Comparison of ENCODE assay signal across 32 cellular contexts in genomic region chr1:201928266-201928665, GRCh38. TPM values are rescaled to one million over a fixed set of nuclear protein-coding genes. Genes with fewer than 3 reads are reported as not detected.
"Had no signal": no experiment of that assay in that cellular context is flagged by ENCODE, and none has a peak within 500 bp of the region (broad histone marks: within the 10 kb centered on the region; RNA-seq: fewer than 3 reads in every experiment).

No MANE protein-coding gene starts in this region.

- H3K4me1 ChIP-seq: breast epithelium had no signal

- H3K27ac ChIP-seq: epithelial cell of prostate, gastrocnemius medialis had no signal

- FAIRE-seq: colon, endometrium, kidney, small intestine had no signal

- H3K9me3 ChIP-seq: breast epithelium, gastrocnemius medialis, heart left ventricle had no signal

- H3K27ac Mint-ChIP-seq: activated T-helper 1 cell treated with anti-CD3 and anti-CD28 coated beads, Interleukin-12 subunit alpha, Interleukin-12 subunit beta, Interleukin-2, Interleukin-4 antibody, amounts not matched to agents 30 ng/mL and 10 ng/mL and 1 ng/mL, durations not matched to agents 14 hours and 24 hours and 36 hours; immature natural killer cell; nephron; stimulated activated naive B cell treated with anti-CD40 and anti-IgM and Interleukin-4, amounts not matched to agents 10 μg/mL and 1 μg/mL and 100 μg/mL, for 72 hours; T-helper 2 cell treated with Interferon-gamma antibody and Interleukin-4, amounts not matched to agents 5 μg/mL and 100 μg/mL, for 36 hours; type B pancreatic cell had no signal

- H3K27me3 Mint-ChIP-seq: type B pancreatic cell had no signal

- H3K4me3 Mint-ChIP-seq: activated T-helper 1 cell treated with anti-CD3 and anti-CD28 coated beads, Interleukin-12 subunit alpha, Interleukin-12 subunit beta, Interleukin-2, Interleukin-4 antibody, amounts not matched to agents 30 ng/mL and 10 ng/mL and 1 ng/mL, durations not matched to agents 14 hours and 24 hours and 36 hours; central memory CD8-positive, alpha-beta T cell; immature natural killer cell; nephron; stimulated activated naive B cell treated with anti-CD40 and anti-IgM and Interleukin-4, amounts not matched to agents 10 μg/mL and 1 μg/mL and 100 μg/mL, for 72 hours; T-helper 2 cell treated with Interferon-gamma antibody and Interleukin-4, amounts not matched to agents 5 μg/mL and 100 μg/mL, for 36 hours; type B pancreatic cell had no signal

- H3K36me3 Mint-ChIP-seq: immature natural killer cell; stimulated activated naive B cell treated with anti-CD40 and anti-IgM and Interleukin-4, amounts not matched to agents 10 μg/mL and 1 μg/mL and 100 μg/mL, for 72 hours; type B pancreatic cell had no signal

- H3K27me3 ChIP-seq: breast epithelium, gastrocnemius medialis, heart left ventricle had no signal

- H3K4me1 Mint-ChIP-seq: central memory CD8-positive, alpha-beta T cell; immature natural killer cell; stimulated activated naive B cell treated with anti-CD40 and anti-IgM and Interleukin-4, amounts not matched to agents 10 μg/mL and 1 μg/mL and 100 μg/mL, for 72 hours had no signal

- H3K36me3 ChIP-seq: breast epithelium, gastrocnemius medialis had no signal

- H3K9me3 Mint-ChIP-seq: activated T-helper 1 cell treated with anti-CD3 and anti-CD28 coated beads, Interleukin-12 subunit alpha, Interleukin-12 subunit beta, Interleukin-2, Interleukin-4 antibody, amounts not matched to agents 30 ng/mL and 10 ng/mL and 1 ng/mL, durations not matched to agents 14 hours and 24 hours and 36 hours; central memory CD8-positive, alpha-beta T cell; immature natural killer cell; nephron; stimulated activated naive B cell treated with anti-CD40 and anti-IgM and Interleukin-4, amounts not matched to agents 10 μg/mL and 1 μg/mL and 100 μg/mL, for 72 hours; T-helper 2 cell treated with Interferon-gamma antibody and Interleukin-4, amounts not matched to agents 5 μg/mL and 100 μg/mL, for 36 hours; type B pancreatic cell had no signal

- DNase-seq: activated CD4-positive, alpha-beta T cell treated with anti-CD3 and anti-CD28 coated beads for 4 hours; activated CD4-positive, alpha-beta T cell treated with anti-CD3 and anti-CD28 coated beads, Interleukin-2, amount 50 U/mL, for 4 hours; activated effector memory CD4-positive, alpha-beta T cell treated with anti-CD3 and anti-CD28 coated beads, Interleukin-2, amount 50 U/mL, for 16 hours; activated naive CD4-positive, alpha-beta T cell treated with anti-CD3 and anti-CD28 coated beads, Interleukin-2, amount 50 U/mL, for 16 hours; amniotic stem cell; effector CD8-positive, alpha-beta T cell; gastrocnemius medialis; heart left ventricle; hypothalamus; immature natural killer cell; kidney; left colon; mammary epithelial cell; posterior cingulate gyrus; retina; small intestine; stimulated activated CD4-positive, alpha-beta T cell treated with anti-CD3 and anti-CD28 coated beads, Interleukin-1b, Interleukin-23, amount 100 ng/mL, for 48 hours; stimulated activated CD4-positive, alpha-beta T cell treated with anti-CD3 and anti-CD28 coated beads, Interleukin-4, amount 100 ng/mL, for 4 hours; stimulated activated CD8-positive, alpha-beta memory T cell treated with anti-CD3 and anti-CD28 coated beads, Interleukin-4, amount 100 ng/mL, for 48 hours; stimulated activated naive B cell treated with anti-CD40 and anti-IgM and Interleukin-4, amounts not matched to agents 10 μg/mL and 1 μg/mL and 100 μg/mL, for 72 hours; T-helper 1 cell had no signal

- ATAC-seq: gastrocnemius medialis; heart left ventricle; left colon; sciatic nerve; stimulated activated naive B cell treated with anti-CD40 and anti-IgM and Interleukin-4, amounts not matched to agents 10 μg/mL and 1 μg/mL and 100 μg/mL, for 72 hours had no signal

- H3K4me3 ChIP-seq: breast epithelium, gastrocnemius medialis, heart left ventricle had no signal

RNA-seq across cellular contexts. Expression of gene LMOD1, which starts 18.1 kb away (rescaled TPM):
- total RNA-seq: activated T-helper 1 cell treated with anti-CD3 and anti-CD28 coated beads, Interleukin-12 subunit alpha, Interleukin-12 subunit beta, Interleukin-2, Interleukin-4 antibody, amounts not matched to agents 30 ng/mL and 10 ng/mL and 1 ng/mL, durations not matched to agents 14 hours and 24 hours and 36 hours; dermis microvascular lymphatic vessel endothelial cell had no signal
